In the genomic region with DNA sequence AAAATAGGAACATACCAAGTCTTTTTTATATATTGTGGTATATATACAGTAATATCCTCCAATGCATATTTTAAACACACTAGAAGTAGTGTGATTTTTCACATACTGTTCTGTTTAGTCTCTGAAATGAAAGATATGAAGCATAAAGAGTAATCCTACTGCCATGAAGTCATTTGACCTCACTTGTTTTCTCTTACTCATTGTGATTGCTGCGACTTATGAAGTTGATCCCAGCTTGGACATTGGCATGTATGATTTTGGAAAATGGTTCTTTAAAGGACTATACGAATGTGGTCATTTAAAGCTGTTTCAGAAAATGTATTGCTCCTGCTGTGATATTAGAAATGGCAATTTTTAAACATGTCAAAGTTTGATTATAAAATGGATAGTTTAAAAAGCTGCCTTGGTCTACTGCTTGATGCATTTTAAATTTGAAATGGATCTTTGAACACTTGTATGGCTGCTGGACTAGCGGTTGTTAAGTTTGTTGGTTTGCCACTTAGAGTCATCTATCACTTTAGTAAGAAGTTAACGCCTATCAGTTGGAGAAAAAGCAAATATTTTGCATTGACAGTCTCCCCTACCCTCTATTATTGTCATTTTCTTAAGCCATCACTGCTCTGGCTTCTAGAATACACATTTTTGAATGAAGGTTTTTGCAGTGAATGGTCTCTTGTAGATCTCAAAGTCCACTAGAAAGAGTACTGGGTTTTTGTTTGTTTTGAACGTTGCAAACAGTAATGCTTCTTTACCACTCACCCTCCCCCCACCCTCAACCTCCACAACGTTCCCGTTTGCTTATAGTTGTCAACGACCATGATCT, we compare ENCODE assay signal across 1 cellular context.
TF ChIP-seq lines count a peak whose summit lies in the region.

No MANE protein-coding gene starts in this region.

TF ChIP-seq in HepG2, 621 proteins besides CTCF, POLR2A, EP300 and RAD21 (continued from another document and continues in another):
- TF ChIP-seq ZNF124 (CRISPR knock-in tag; IDR thresholded peaks at IDR 0.05) (0 out of 2 replicates have a peak, but pooled peaks have one; percentile 61), HNF4G (IDR thresholded peaks at IDR 0.05; ENCODE audit: borderline replicate concordance, low read depth, low read length) (peak; percentile 95), HNF4G (CRISPR knock-in tag; IDR thresholded peaks at IDR 0.05; ENCODE audit: borderline replicate concordance, low read depth) (peak; percentile 93), ZNF747 (CRISPR knock-in tag; IDR thresholded peaks at IDR 0.05; ENCODE audit: borderline replicate concordance) (peak; percentile 49; the same call in 1 of the 2 replicates), KLF16 (CRISPR knock-in tag; IDR thresholded peaks at IDR 0.05) (peak in 1 of 2 experiments; percentile 40; a peak in 1 of 4 replicates), AHR (CRISPR knock-in tag; IDR thresholded peaks at IDR 0.05) (no peak; the same call in 1 of the 2 replicates), FOXP1 (IDR thresholded peaks at IDR 0.05) (peak; percentile 67; the same call in 1 of the 2 replicates), FOXP1 (CRISPR knock-in tag; IDR thresholded peaks at IDR 0.05) (peak; percentile 87), PITX1 (CRISPR knock-in tag; IDR thresholded peaks at IDR 0.05) (peak; percentile 17; the same call in 1 of the 2 replicates), SOX6 (IDR thresholded peaks at IDR 0.05) (no peak), SOX6 (CRISPR knock-in tag; IDR thresholded peaks at IDR 0.05) (peak; percentile 92), ZEB1 (IDR thresholded peaks at IDR 0.05; ENCODE audit: insufficient replicate concordance, low read depth) (peak; percentile 74), TBL1XR1 (IDR thresholded peaks at IDR 0.05; ENCODE audit: borderline replicate concordance, low read length, partially characterized antibody) (peak; percentile 65), SIX1 (CRISPR knock-in tag; IDR thresholded peaks at IDR 0.05; ENCODE audit: borderline replicate concordance) (peak; percentile 23; the same call in 1 of the 2 replicates), ZIK1 (CRISPR knock-in tag; IDR thresholded peaks at IDR 0.05; ENCODE audit: borderline replicate concordance, low read depth) (peak; percentile 2; the same call in 1 of the 2 replicates), ZNF501 (CRISPR knock-in tag; IDR thresholded peaks at IDR 0.05) (no peak), ZNF607 (CRISPR knock-in tag; IDR thresholded peaks at IDR 0.05; ENCODE audit: borderline replicate concordance) (peak; percentile 23; the same call in 1 of the 2 replicates), ZNF746 (CRISPR knock-in tag; IDR thresholded peaks at IDR 0.05) (no peak), ESRRA (CRISPR knock-in tag; IDR thresholded peaks at IDR 0.05; ENCODE audit: low read depth) (no peak), RBFOX2 (IDR thresholded peaks at IDR 0.05; ENCODE audit: low read depth, low read length) (peak; percentile 29; the same call in 1 of the 2 replicates), PRPF4 (IDR thresholded peaks at IDR 0.05; ENCODE audit: low read depth, low read length, poor library complexity, severe bottlenecking) (peak; percentile 20), ZBTB20 (CRISPR knock-in tag; IDR thresholded peaks at IDR 0.05; ENCODE audit: borderline replicate concordance, low read depth) (peak; percentile 81; the same call in 1 of the 2 replicates), FOXK1 (CRISPR knock-in tag; IDR thresholded peaks at IDR 0.05; ENCODE audit: borderline replicate concordance, low read depth) (peak; percentile 66; the same call in 1 of the 2 replicates), ATF1 (CRISPR knock-in tag; IDR thresholded peaks at IDR 0.05) (peak; percentile 54; the same call in 1 of the 2 replicates), TBX2 (CRISPR knock-in tag; IDR thresholded peaks at IDR 0.05; ENCODE audit: borderline replicate concordance) (peak; percentile 82; the same call in 1 of the 2 replicates), SOX13 (IDR thresholded peaks at IDR 0.05) (peak; percentile 59; the same call in 1 of the 2 replicates), SOX13 (CRISPR knock-in tag; conservative IDR thresholded peaks at IDR 0.05 in 1 of 2, IDR thresholded peaks at IDR 0.05 in 1 of 2) (peak in 1 of 2 experiments; percentile 85; a peak in 1 of 4 replicates), ARID2 (CRISPR knock-in tag; IDR thresholded peaks at IDR 0.05; ENCODE audit: borderline replicate concordance) (peak; percentile 55; the same call in 1 of the 2 replicates), RARA (CRISPR knock-in tag; IDR thresholded peaks at IDR 0.05) (peak; percentile 68; the same call in 1 of the 2 replicates)
- TF ChIP-seq, protein P1, sequence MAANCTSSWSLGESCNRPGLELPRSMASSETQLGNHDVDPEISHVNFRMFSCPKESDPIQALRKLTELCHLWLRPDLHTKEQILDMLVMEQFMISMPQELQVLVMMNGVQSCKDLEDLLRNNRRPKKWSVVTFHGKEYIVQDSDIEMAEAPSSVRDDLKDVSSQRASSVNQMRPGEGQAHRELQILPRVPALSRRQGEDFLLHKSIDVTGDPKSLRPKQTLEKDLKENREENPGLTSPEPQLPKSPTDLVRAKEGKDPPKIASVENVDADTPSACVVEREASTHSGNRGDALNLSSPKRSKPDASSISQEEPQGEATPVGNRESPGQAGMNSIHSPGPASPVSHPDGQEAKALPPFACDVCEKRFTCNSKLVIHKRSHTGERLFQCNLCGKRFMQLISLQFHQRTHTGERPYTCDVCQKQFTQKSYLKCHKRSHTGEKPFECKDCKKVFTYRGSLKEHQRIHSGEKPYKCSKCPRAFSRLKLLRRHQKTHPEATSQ (CRISPR knock-in tag; IDR thresholded peaks at IDR 0.05; ENCODE audit: borderline replicate concordance): peak; percentile 47; the same call in 1 of the 2 replicates
- TF ChIP-seq, protein P2, sequence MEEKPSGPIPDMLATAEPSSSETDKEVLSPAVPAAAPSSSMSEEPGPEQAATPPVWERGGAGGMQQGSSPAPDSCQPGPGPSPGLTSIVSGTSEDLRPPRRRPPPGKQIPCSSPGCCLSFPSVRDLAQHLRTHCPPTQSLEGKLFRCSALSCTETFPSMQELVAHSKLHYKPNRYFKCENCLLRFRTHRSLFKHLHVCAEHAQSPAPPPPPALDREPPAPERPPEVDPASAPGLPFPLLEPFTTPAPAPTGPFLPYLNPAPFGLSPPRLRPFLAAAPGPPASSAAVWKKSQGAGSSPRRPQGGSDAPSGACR (CRISPR knock-in tag; IDR thresholded peaks at IDR 0.05): 0 out of 2 replicates have a peak, but pooled peaks have one; percentile 5
- TF ChIP-seq, protein P3, sequence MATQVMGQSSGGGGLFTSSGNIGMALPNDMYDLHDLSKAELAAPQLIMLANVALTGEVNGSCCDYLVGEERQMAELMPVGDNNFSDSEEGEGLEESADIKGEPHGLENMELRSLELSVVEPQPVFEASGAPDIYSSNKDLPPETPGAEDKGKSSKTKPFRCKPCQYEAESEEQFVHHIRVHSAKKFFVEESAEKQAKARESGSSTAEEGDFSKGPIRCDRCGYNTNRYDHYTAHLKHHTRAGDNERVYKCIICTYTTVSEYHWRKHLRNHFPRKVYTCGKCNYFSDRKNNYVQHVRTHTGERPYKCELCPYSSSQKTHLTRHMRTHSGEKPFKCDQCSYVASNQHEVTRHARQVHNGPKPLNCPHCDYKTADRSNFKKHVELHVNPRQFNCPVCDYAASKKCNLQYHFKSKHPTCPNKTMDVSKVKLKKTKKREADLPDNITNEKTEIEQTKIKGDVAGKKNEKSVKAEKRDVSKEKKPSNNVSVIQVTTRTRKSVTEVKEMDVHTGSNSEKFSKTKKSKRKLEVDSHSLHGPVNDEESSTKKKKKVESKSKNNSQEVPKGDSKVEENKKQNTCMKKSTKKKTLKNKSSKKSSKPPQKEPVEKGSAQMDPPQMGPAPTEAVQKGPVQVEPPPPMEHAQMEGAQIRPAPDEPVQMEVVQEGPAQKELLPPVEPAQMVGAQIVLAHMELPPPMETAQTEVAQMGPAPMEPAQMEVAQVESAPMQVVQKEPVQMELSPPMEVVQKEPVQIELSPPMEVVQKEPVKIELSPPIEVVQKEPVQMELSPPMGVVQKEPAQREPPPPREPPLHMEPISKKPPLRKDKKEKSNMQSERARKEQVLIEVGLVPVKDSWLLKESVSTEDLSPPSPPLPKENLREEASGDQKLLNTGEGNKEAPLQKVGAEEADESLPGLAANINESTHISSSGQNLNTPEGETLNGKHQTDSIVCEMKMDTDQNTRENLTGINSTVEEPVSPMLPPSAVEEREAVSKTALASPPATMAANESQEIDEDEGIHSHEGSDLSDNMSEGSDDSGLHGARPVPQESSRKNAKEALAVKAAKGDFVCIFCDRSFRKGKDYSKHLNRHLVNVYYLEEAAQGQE (IDR thresholded peaks at IDR 0.05; ENCODE audit: borderline replicate concordance in 1 of 2, low read depth in 1 of 2, low read length in 2 of 2): peak in 1 of 2 experiments; percentile 63; a peak in 2 of 4 replicates
- TF ChIP-seq, protein P4, sequence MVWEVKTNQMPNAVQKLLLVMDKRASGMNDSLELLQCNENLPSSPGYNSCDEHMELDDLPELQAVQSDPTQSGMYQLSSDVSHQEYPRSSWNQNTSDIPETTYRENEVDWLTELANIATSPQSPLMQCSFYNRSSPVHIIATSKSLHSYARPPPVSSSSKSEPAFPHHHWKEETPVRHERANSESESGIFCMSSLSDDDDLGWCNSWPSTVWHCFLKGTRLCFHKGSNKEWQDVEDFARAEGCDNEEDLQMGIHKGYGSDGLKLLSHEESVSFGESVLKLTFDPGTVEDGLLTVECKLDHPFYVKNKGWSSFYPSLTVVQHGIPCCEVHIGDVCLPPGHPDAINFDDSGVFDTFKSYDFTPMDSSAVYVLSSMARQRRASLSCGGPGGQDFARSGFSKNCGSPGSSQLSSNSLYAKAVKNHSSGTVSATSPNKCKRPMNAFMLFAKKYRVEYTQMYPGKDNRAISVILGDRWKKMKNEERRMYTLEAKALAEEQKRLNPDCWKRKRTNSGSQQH (CRISPR knock-in tag; IDR thresholded peaks at IDR 0.05; ENCODE audit: low read depth): peak; percentile 21; the same call in 1 of the 2 replicates
- TF ChIP-seq, protein P5, sequence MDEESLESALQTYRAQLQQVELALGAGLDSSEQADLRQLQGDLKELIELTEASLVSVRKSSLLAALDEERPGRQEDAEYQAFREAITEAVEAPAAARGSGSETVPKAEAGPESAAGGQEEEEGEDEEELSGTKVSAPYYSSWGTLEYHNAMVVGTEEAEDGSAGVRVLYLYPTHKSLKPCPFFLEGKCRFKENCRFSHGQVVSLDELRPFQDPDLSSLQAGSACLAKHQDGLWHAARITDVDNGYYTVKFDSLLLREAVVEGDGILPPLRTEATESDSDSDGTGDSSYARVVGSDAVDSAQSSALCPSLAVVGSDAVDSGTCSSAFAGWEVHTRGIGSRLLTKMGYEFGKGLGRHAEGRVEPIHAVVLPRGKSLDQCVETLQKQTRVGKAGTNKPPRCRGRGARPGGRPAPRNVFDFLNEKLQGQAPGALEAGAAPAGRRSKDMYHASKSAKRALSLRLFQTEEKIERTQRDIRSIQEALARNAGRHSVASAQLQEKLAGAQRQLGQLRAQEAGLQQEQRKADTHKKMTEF (CRISPR knock-in tag; IDR thresholded peaks at IDR 0.05): peak; percentile 78
- TF ChIP-seq, protein P6, sequence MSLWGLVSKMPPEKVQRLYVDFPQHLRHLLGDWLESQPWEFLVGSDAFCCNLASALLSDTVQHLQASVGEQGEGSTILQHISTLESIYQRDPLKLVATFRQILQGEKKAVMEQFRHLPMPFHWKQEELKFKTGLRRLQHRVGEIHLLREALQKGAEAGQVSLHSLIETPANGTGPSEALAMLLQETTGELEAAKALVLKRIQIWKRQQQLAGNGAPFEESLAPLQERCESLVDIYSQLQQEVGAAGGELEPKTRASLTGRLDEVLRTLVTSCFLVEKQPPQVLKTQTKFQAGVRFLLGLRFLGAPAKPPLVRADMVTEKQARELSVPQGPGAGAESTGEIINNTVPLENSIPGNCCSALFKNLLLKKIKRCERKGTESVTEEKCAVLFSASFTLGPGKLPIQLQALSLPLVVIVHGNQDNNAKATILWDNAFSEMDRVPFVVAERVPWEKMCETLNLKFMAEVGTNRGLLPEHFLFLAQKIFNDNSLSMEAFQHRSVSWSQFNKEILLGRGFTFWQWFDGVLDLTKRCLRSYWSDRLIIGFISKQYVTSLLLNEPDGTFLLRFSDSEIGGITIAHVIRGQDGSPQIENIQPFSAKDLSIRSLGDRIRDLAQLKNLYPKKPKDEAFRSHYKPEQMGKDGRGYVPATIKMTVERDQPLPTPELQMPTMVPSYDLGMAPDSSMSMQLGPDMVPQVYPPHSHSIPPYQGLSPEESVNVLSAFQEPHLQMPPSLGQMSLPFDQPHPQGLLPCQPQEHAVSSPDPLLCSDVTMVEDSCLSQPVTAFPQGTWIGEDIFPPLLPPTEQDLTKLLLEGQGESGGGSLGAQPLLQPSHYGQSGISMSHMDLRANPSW (CRISPR knock-in tag; IDR thresholded peaks at IDR 0.05; ENCODE audit: borderline replicate concordance): 0 out of 2 replicates have a peak, but pooled peaks have one; percentile 45
- TF ChIP-seq, protein P7, sequence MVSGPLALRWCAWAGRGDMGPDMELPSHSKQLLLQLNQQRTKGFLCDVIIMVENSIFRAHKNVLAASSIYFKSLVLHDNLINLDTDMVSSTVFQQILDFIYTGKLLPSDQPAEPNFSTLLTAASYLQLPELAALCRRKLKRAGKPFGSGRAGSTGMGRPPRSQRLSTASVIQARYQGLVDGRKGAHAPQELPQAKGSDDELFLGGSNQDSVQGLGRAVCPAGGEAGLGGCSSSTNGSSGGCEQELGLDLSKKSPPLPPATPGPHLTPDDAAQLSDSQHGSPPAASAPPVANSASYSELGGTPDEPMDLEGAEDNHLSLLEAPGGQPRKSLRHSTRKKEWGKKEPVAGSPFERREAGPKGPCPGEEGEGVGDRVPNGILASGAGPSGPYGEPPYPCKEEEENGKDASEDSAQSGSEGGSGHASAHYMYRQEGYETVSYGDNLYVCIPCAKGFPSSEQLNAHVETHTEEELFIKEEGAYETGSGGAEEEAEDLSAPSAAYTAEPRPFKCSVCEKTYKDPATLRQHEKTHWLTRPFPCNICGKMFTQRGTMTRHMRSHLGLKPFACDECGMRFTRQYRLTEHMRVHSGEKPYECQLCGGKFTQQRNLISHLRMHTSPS (CRISPR knock-in tag; IDR thresholded peaks at IDR 0.05; ENCODE audit: low read depth): peak; percentile 24; the same call in 1 of the 2 replicates
- TF ChIP-seq, protein P8, sequence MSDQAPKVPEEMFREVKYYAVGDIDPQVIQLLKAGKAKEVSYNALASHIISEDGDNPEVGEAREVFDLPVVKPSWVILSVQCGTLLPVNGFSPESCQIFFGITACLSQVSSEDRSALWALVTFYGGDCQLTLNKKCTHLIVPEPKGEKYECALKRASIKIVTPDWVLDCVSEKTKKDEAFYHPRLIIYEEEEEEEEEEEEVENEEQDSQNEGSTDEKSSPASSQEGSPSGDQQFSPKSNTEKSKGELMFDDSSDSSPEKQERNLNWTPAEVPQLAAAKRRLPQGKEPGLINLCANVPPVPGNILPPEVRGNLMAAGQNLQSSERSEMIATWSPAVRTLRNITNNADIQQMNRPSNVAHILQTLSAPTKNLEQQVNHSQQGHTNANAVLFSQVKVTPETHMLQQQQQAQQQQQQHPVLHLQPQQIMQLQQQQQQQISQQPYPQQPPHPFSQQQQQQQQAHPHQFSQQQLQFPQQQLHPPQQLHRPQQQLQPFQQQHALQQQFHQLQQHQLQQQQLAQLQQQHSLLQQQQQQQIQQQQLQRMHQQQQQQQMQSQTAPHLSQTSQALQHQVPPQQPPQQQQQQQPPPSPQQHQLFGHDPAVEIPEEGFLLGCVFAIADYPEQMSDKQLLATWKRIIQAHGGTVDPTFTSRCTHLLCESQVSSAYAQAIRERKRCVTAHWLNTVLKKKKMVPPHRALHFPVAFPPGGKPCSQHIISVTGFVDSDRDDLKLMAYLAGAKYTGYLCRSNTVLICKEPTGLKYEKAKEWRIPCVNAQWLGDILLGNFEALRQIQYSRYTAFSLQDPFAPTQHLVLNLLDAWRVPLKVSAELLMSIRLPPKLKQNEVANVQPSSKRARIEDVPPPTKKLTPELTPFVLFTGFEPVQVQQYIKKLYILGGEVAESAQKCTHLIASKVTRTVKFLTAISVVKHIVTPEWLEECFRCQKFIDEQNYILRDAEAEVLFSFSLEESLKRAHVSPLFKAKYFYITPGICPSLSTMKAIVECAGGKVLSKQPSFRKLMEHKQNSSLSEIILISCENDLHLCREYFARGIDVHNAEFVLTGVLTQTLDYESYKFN (CRISPR knock-in tag; conservative IDR thresholded peaks at IDR 0.05): peak; percentile 100
